Comparison of ENCODE assay signal across 1 cellular context in genomic region chr5:97100486-97100885, GRCh38.
TF ChIP-seq lines count a peak whose summit lies in the region.

No MANE protein-coding gene starts in this region.

TF ChIP-seq in HepG2, 621 proteins besides CTCF, POLR2A, EP300 and RAD21 (continued from another document):
- TF ChIP-seq, protein P1, sequence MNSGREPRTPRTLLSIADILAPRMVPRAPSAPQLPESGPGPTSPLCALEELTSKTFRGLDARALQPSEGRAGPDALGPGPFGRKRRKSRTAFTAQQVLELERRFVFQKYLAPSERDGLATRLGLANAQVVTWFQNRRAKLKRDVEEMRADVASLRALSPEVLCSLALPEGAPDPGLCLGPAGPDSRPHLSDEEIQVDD (CRISPR knock-in tag; IDR thresholded peaks at IDR 0.05; ENCODE audit: borderline replicate concordance), result no peak
- no peak for TF ChIP-seq ZNF281 (CRISPR knock-in tag; IDR thresholded peaks at IDR 0.05; ENCODE audit: borderline replicate concordance)
- TF ChIP-seq XRCC5 (optimal IDR thresholded peaks at IDR 0.05; ENCODE audit: low read length), result no peak
- no peak for TF ChIP-seq ZNF737 (CRISPR knock-in tag; IDR thresholded peaks at IDR 0.05; ENCODE audit: borderline replicate concordance)
- TF ChIP-seq MAFK (conservative IDR thresholded peaks at IDR 0.05 in 1 of 2, IDR thresholded peaks at IDR 0.05 in 1 of 2; ENCODE audit: low read length in 2 of 2), result no peak
- no peak for TF ChIP-seq ZNF678 (CRISPR knock-in tag; IDR thresholded peaks at IDR 0.05)
- no peak for TF ChIP-seq TBP (CRISPR knock-in tag; IDR thresholded peaks at IDR 0.05)
- TF ChIP-seq, protein P2, sequence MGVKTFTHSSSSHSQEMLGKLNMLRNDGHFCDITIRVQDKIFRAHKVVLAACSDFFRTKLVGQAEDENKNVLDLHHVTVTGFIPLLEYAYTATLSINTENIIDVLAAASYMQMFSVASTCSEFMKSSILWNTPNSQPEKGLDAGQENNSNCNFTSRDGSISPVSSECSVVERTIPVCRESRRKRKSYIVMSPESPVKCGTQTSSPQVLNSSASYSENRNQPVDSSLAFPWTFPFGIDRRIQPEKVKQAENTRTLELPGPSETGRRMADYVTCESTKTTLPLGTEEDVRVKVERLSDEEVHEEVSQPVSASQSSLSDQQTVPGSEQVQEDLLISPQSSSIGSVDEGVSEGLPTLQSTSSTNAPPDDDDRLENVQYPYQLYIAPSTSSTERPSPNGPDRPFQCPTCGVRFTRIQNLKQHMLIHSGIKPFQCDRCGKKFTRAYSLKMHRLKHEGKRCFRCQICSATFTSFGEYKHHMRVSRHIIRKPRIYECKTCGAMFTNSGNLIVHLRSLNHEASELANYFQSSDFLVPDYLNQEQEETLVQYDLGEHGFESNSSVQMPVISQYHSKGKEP (CRISPR knock-in tag; IDR thresholded peaks at IDR 0.05), result no peak
- TF ChIP-seq GTF2F1 (IDR thresholded peaks at IDR 0.05; ENCODE audit: low read length), result no peak
- no peak for TF ChIP-seq ZNF7 (CRISPR knock-in tag; IDR thresholded peaks at IDR 0.05)
- TF ChIP-seq FUBP1 (CRISPR knock-in tag; IDR thresholded peaks at IDR 0.05; ENCODE audit: borderline replicate concordance), result no peak
- no peak for TF ChIP-seq ZNF235 (CRISPR knock-in tag; IDR thresholded peaks at IDR 0.05; ENCODE audit: borderline replicate concordance)
- no peak for TF ChIP-seq ELF3 (CRISPR knock-in tag; IDR thresholded peaks at IDR 0.05)
- TF ChIP-seq SMAD3 (CRISPR knock-in tag; IDR thresholded peaks at IDR 0.05), result no peak
- TF ChIP-seq, protein P3, sequence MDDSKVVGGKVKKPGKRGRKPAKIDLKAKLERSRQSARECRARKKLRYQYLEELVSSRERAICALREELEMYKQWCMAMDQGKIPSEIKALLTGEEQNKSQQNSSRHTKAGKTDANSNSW (CRISPR knock-in tag; IDR thresholded peaks at IDR 0.05; ENCODE audit: borderline replicate concordance), result no peak
- TF ChIP-seq DPF2 (CRISPR knock-in tag; IDR thresholded peaks at IDR 0.05; ENCODE audit: borderline replicate concordance, low read depth), result no peak
